16 cellular contexts compared by ENCODE assay signal in genomic region chr1:93442276-93442675, GRCh38. TPM values are rescaled to one million over a fixed set of nuclear protein-coding genes. Genes with fewer than 3 reads are reported as not detected.
DNase-seq lines count a peak whose midpoint lies in the region; ATAC-seq, FAIRE-seq and TF ChIP-seq lines count a peak whose summit lies in the region.
"Had no signal": no experiment of that assay in that cellular context is flagged by ENCODE, and none has a peak within 500 bp of the region (broad histone marks: within the 10 kb centered on the region; RNA-seq: fewer than 3 reads in every experiment).

No MANE protein-coding gene starts in this region.

- no peaks in the 10 kb centered on the region for H3K9me3 Mint-ChIP-seq in astrocyte (ENCODE audit: unreplicated experiment)
- H3K9me3 Mint-ChIP-seq: neural crest cell had no signal

- H3K36me3 Mint-ChIP-seq in astrocyte (ENCODE audit: low read depth, unreplicated experiment): no peaks in the 10 kb centered on the region

- DNase-seq in A172 (ENCODE audit: low spot score): peak; percentile 43
- DNase-seq in HT-29 (ENCODE audit: low spot score): peak; percentile 31
- no peak for DNase-seq in astrocyte (ENCODE audit: low read depth)
- DNase-seq in left colon: peak; percentile 81 to 88
- no peak for DNase-seq in SIG-M5 treated with dmso at 0.1 percent for 504 hours (lab: John Stamatoyannopoulos, UW; ENCODE audit: unreplicated experiment)
- DNase-seq in Right ventricle myocardium inferior (ENCODE audit: missing footprints): no peak
- DNase-seq: ACHN; activated CD4-positive, CD25-positive, alpha-beta regulatory T cell; amygdala; GOT3; NCI-H1417; NCI-H526 had no signal

- TF ChIP-seq CTCF in astrocyte (IDR thresholded peaks at IDR 0.05; ENCODE audit: insufficient read depth, low read depth, low read length): no peak

- ATAC-seq in left colon (peak; percentile 48), SK-N-SH treated with all-trans-retinoic acid at 6 μM for 48 hours (no peak), Right ventricle myocardium inferior (no peak), GM21737 (IDR thresholded peaks at IDR 0.05; ENCODE audit: unreplicated experiment) (no peak)

- peak; percentile 5 for FAIRE-seq in astrocyte (lab: Jason Lieb, UNC)

- H3K4me3 Mint-ChIP-seq in astrocyte (ENCODE audit: unreplicated experiment): no peak overlapping the region
- H3K4me3 Mint-ChIP-seq: neural crest cell had no signal

- no peaks in the 10 kb centered on the region for H3K79me2 ChIP-seq in astrocyte (ENCODE audit: insufficient read depth, low read length)

- H3K4me2 ChIP-seq in astrocyte (ENCODE audit: low read length): no peak overlapping the region

- no peaks in the 10 kb centered on the region for H3K4me1 Mint-ChIP-seq in astrocyte (ENCODE audit: low read depth, unreplicated experiment)

- intact Hi-C loops in left colon (cut with DNase I, micrococcal nuclease) (loop anchor here in 1 of 2 donors (10.0 kb wide), 2 partner anchors 183 to 403 kb away; no protein-coding TSS in a partner anchor), Right ventricle myocardium inferior (cut with DNase I) (no loop called here)

- no peak overlapping the region for H3K27ac Mint-ChIP-seq in astrocyte (ENCODE audit: unreplicated experiment)

- H3K9me3 ChIP-seq in astrocyte (ENCODE audit: insufficient read depth, low read depth, low read length): no peaks in the 10 kb centered on the region

- H3K36me3 ChIP-seq in astrocyte (ENCODE audit: insufficient read depth, low read length): no peaks in the 10 kb centered on the region

- no peaks in the 10 kb centered on the region for H4K20me1 ChIP-seq in astrocyte (ENCODE audit: insufficient read depth, low read length)

- H3K9ac ChIP-seq in astrocyte (ENCODE audit: low read length): no peak overlapping the region

- no peak overlapping the region for H3K4me3 ChIP-seq in astrocyte (ENCODE audit: insufficient read depth, low read depth, low read length)
- H3K4me3 ChIP-seq: SK-N-MC had no signal

- H2AFZ ChIP-seq in astrocyte (ENCODE audit: low read depth, low read length): no peak overlapping the region

- H3K4me1 ChIP-seq in astrocyte (ENCODE audit: insufficient read depth, low read length): no peaks in the 10 kb centered on the region

- no peaks in the 10 kb centered on the region for H3K27me3 Mint-ChIP-seq in astrocyte (ENCODE audit: low read depth, unreplicated experiment)

- no peak overlapping the region for H3K27ac ChIP-seq in astrocyte (ENCODE audit: low read depth, low read length)
- H3K27ac ChIP-seq: SK-N-MC had no signal

- H3K27me3 ChIP-seq in astrocyte (ENCODE audit: insufficient read depth, low read length): no peaks in the 10 kb centered on the region

TF ChIP-seq in SK-N-SH treated with all-trans-retinoic acid at 6 μM for 48 hours, 23 proteins besides CTCF, POLR2A, EP300 and RAD21:
- TF ChIP-seq ZNF70 (CRISPR knock-in tag; IDR thresholded peaks at IDR 0.05) (no peak), CSRNP3 (CRISPR knock-in tag; IDR thresholded peaks at IDR 0.05) (no peak), ZNF565 (CRISPR knock-in tag; conservative IDR thresholded peaks at IDR 0.05; ENCODE audit: low read depth) (no peak), ESRRG (CRISPR knock-in tag; IDR thresholded peaks at IDR 0.05) (no peak), RARB (CRISPR knock-in tag; IDR thresholded peaks at IDR 0.05) (no peak), PATZ1 (CRISPR knock-in tag; IDR thresholded peaks at IDR 0.05; ENCODE audit: borderline replicate concordance) (no peak), BACH2 (CRISPR knock-in tag; IDR thresholded peaks at IDR 0.05; ENCODE audit: borderline replicate concordance) (no peak), ZFP30 (CRISPR knock-in tag; IDR thresholded peaks at IDR 0.05) (no peak), CSDC2 (CRISPR knock-in tag; IDR thresholded peaks at IDR 0.05) (no peak), ZNF8 (CRISPR knock-in tag; IDR thresholded peaks at IDR 0.05) (no peak), GLIS3 (CRISPR knock-in tag; IDR thresholded peaks at IDR 0.05) (no peak), ARNTL (CRISPR knock-in tag; IDR thresholded peaks at IDR 0.05; ENCODE audit: borderline replicate concordance, low read depth) (no peak), SNAI2 (CRISPR knock-in tag; IDR thresholded peaks at IDR 0.05) (no peak), ZFP3 (CRISPR knock-in tag; IDR thresholded peaks at IDR 0.05) (no peak), ISL1 (CRISPR knock-in tag; IDR thresholded peaks at IDR 0.05) (no peak), ZC3H10 (CRISPR knock-in tag; IDR thresholded peaks at IDR 0.05) (no peak), OSR1 (CRISPR knock-in tag; IDR thresholded peaks at IDR 0.05) (no peak), POU6F1 (CRISPR knock-in tag; IDR thresholded peaks at IDR 0.05; ENCODE audit: borderline replicate concordance, low read depth) (no peak)

RNA-seq across cellular contexts. Expression of gene FNBP1L, which starts 5.6 kb away (rescaled TPM):
- total RNA-seq in A172 (2014; rRNA removed; shearing (Covaris generic)): 27.1 and 34.9 TPM in 2 replicates
- 13.9 and 15.1 TPM in 2 replicates for total RNA-seq in HT-29 (2014; rRNA removed; shearing (Covaris generic))
- total RNA-seq in astrocyte (49.7 and 57.8 TPM in 2 replicates), left colon (10 to 100 TPM; 46.7 to 64.2 TPM), Right ventricle myocardium inferior (24.8 TPM)

Comparison
In these comparisons a context has a peak if more than half of its experiments do, and no peak if none do; other contexts are left out.
1. DNase-seq: peak in A172 (single experiment), HT-29 (single experiment) and left colon (2 of 2); none in astrocyte (single experiment), SIG-M5 treated with dmso at 0.1 percent for 504 hours (single experiment) and Right ventricle myocardium inferior (single experiment).